Comparison of ENCODE assay signal across 1 cellular context in genomic region chr3:76991165-76991564, GRCh38.
TF ChIP-seq lines count a peak whose summit lies in the region.

No MANE protein-coding gene starts in this region.

TF ChIP-seq in K562, 482 proteins besides CTCF, POLR2A, EP300 and RAD21 (continued from another document):
- no peak for TF ChIP-seq ZNF609 (CRISPR knock-in tag; IDR thresholded peaks at IDR 0.05; ENCODE audit: borderline replicate concordance)
- TF ChIP-seq DNMT1 (IDR thresholded peaks at IDR 0.05), result no peak
- no peak for TF ChIP-seq TAF15 (IDR thresholded peaks at IDR 0.05; ENCODE audit: low read depth, low read length)
- TF ChIP-seq, protein P1, sequence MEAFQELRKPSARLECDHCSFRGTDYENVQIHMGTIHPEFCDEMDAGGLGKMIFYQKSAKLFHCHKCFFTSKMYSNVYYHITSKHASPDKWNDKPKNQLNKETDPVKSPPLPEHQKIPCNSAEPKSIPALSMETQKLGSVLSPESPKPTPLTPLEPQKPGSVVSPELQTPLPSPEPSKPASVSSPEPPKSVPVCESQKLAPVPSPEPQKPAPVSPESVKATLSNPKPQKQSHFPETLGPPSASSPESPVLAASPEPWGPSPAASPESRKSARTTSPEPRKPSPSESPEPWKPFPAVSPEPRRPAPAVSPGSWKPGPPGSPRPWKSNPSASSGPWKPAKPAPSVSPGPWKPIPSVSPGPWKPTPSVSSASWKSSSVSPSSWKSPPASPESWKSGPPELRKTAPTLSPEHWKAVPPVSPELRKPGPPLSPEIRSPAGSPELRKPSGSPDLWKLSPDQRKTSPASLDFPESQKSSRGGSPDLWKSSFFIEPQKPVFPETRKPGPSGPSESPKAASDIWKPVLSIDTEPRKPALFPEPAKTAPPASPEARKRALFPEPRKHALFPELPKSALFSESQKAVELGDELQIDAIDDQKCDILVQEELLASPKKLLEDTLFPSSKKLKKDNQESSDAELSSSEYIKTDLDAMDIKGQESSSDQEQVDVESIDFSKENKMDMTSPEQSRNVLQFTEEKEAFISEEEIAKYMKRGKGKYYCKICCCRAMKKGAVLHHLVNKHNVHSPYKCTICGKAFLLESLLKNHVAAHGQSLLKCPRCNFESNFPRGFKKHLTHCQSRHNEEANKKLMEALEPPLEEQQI (IDR thresholded peaks at IDR 0.05), result no peak
- no peak for TF ChIP-seq OTX1 (CRISPR knock-in tag; IDR thresholded peaks at IDR 0.05)
